Comparison of ENCODE assay signal across 22 cellular contexts in the genomic region with DNA sequence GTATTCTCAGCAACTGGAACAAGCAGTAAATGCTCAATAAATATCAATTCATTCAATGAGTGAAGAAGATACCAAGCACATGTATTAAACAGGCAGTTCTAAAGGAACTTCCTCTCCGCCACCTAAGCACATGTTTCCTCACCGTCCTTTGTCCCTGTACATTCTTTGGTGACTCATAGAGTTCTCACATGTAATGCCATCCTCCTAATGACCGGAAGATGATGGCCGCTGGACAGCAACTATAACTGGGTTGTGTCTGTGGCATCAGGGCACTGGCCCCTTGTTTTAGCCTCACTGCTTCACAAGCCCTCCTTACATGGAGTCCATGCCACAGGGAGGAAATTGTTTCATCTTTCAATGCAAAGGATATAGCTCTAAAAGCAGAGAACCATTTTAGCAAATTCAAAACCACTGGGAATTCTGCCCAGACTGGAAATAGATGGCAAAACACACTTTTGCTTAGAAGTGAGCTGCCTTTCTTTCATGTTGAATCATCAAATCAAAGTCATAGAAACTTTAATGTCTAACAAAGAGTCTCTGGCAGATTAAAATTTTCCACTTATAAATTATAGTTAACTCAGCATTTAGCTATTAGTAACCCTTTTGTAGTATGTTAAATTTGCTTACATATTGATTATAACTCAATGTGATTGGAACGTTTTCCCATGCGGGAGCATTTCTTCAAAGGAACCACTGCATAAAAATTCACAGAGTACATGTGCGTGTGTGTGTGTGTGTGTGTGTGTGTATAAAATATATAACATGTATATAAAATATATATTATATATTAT.
DNase-seq lines count a peak whose midpoint lies in the region; TF ChIP-seq lines count a peak whose summit lies in the region.
"Had no signal": no experiment of that assay in that cellular context is flagged by ENCODE, and none has a peak within 500 bp of the region (broad histone marks: within the 10 kb centered on the region; RNA-seq: fewer than 3 reads in every experiment).

No MANE protein-coding gene starts in this region.

- H3K79me2 ChIP-seq in H9 (ENCODE audit: insufficient read depth, low read length), result no peaks in the 10 kb centered on the region

- H3K36me3 Mint-ChIP-seq in MCF 10A (ENCODE audit: insufficient read depth, unreplicated experiment) (no peaks in the 10 kb centered on the region), H9 (ENCODE audit: insufficient read depth in 1 of 3, low read depth in 3 of 3) (no peaks in the 10 kb centered on the region)
- H3K36me3 Mint-ChIP-seq: immature natural killer cell; natural killer cell treated with Interleukin-12 subunit alpha and Interleukin-12 subunit beta and Interleukin-15 and Interleukin-18, amount 100 ng/mL, for 72 hours; stimulated activated effector memory CD8-positive, alpha-beta T cell treated with anti-CD3 and anti-CD28 coated beads, Interleukin-12 subunit alpha, Interleukin-12 subunit beta, amount 100 ng/mL, for 72 hours had no signal

- H3K27ac ChIP-seq in breast epithelium (no peak overlapping the region), esophagus muscularis mucosa (replicated peaks in 1 of 4) (no peak overlapping the region), H9 (ENCODE audit: insufficient read length, low read depth, low read length) (no peak overlapping the region), colonic mucosa (no peak overlapping the region)
- H3K27ac ChIP-seq: coronary artery, prostate gland, transverse colon had no signal

- H3K9me3 ChIP-seq in breast epithelium (no peaks in the 10 kb centered on the region), esophagus muscularis mucosa (no peaks in the 10 kb centered on the region), H9 (ENCODE audit: control insufficient read depth, low read depth, low read length) (no peaks in the 10 kb centered on the region), colonic mucosa (no peaks in the 10 kb centered on the region)
- H3K9me3 ChIP-seq: prostate gland, transverse colon had no signal

- H2AK5ac ChIP-seq in H9 (ENCODE audit: insufficient read length, low read length), result no peak overlapping the region

- no peak overlapping the region for H2BK20ac ChIP-seq in H9 (ENCODE audit: low read depth, low read length, poor library complexity, severe bottlenecking)

- H3K79me1 ChIP-seq in H9 (ENCODE audit: insufficient read depth, low read depth, low read length, poor library complexity, severe bottlenecking), result no peaks in the 10 kb centered on the region

- H3K9me3 Mint-ChIP-seq in MCF 10A (ENCODE audit: unreplicated experiment) (no peaks in the 10 kb centered on the region), H9 (no peaks in the 10 kb centered on the region)
- H3K9me3 Mint-ChIP-seq: immature natural killer cell; natural killer cell treated with Interleukin-12 subunit alpha and Interleukin-12 subunit beta and Interleukin-15 and Interleukin-18, amount 100 ng/mL, for 72 hours; stimulated activated effector memory CD8-positive, alpha-beta T cell treated with anti-CD3 and anti-CD28 coated beads, Interleukin-12 subunit alpha, Interleukin-12 subunit beta, amount 100 ng/mL, for 72 hours had no signal

- no peaks in the 10 kb centered on the region for H4K20me1 ChIP-seq in H9 (ENCODE audit: control insufficient read depth, insufficient read depth, insufficient read length)

- no peak overlapping the region for H3K18ac ChIP-seq in H9 (ENCODE audit: insufficient read length, low read depth, low read length)

- H3K27me3 ChIP-seq in breast epithelium, result no peaks in the 10 kb centered on the region
- H3K27me3 ChIP-seq in esophagus muscularis mucosa, result no peaks in the 10 kb centered on the region
- H3K27me3 ChIP-seq in H9 (ENCODE audit: insufficient read depth, low read length), result no peaks in the 10 kb centered on the region
- no peaks in the 10 kb centered on the region for H3K27me3 ChIP-seq in colonic mucosa
- H3K27me3 ChIP-seq: transverse colon had no signal

- no peak for TF ChIP-seq POLR2A in breast epithelium (IDR thresholded peaks at IDR 0.05)
- TF ChIP-seq POLR2A in esophagus muscularis mucosa (IDR thresholded peaks at IDR 0.05; ENCODE audit: low read depth), result no peak

- H2BK120ac ChIP-seq in H9 (ENCODE audit: low read depth, low read length, poor library complexity, severe bottlenecking), result no peak overlapping the region

- no peak overlapping the region for H3K14ac ChIP-seq in H9 (ENCODE audit: insufficient read depth, low read length)

- H3K36me3 ChIP-seq in breast epithelium (no peaks in the 10 kb centered on the region), esophagus muscularis mucosa (no peaks in the 10 kb centered on the region), colonic mucosa (no peaks in the 10 kb centered on the region)
- H3K36me3 ChIP-seq: prostate gland, transverse colon had no signal

- H3K4me3 Mint-ChIP-seq in MCF 10A (ENCODE audit: unreplicated experiment) (no peak overlapping the region), H9 (no peak overlapping the region)
- H3K4me3 Mint-ChIP-seq: immature natural killer cell; natural killer cell treated with Interleukin-12 subunit alpha and Interleukin-12 subunit beta and Interleukin-15 and Interleukin-18, amount 100 ng/mL, for 72 hours; stimulated activated effector memory CD8-positive, alpha-beta T cell treated with anti-CD3 and anti-CD28 coated beads, Interleukin-12 subunit alpha, Interleukin-12 subunit beta, amount 100 ng/mL, for 72 hours had no signal

- no peak overlapping the region for H3K4me2 ChIP-seq in H9 (ENCODE audit: insufficient read depth, insufficient read length, low read length)

- H3K27ac Mint-ChIP-seq in MCF 10A (ENCODE audit: low read depth, unreplicated experiment) (no peak overlapping the region), H9 (no peak overlapping the region)
- H3K27ac Mint-ChIP-seq: natural killer cell treated with Interleukin-12 subunit alpha and Interleukin-12 subunit beta and Interleukin-15 and Interleukin-18, amount 100 ng/mL, for 72 hours; stimulated activated effector memory CD8-positive, alpha-beta T cell treated with anti-CD3 and anti-CD28 coated beads, Interleukin-12 subunit alpha, Interleukin-12 subunit beta, amount 100 ng/mL, for 72 hours had no signal

- no peak overlapping the region for H2AFZ ChIP-seq in H9 (ENCODE audit: low read length)

- H3K9ac ChIP-seq in H9 (ENCODE audit: extremely low read depth, insufficient read length, low read length), result no peak overlapping the region
- no peak overlapping the region for H3K9ac ChIP-seq in colonic mucosa (ENCODE audit: low read depth in 2 of 2, low read length in 2 of 2)

- intact Hi-C loops in MCF 10A (cut with micrococcal nuclease) (no loop called here), breast epithelium (cut with DNase I; ENCODE audit: low total_unique reads) (no loop called here), esophagus muscularis mucosa (cut with DNase I) (loop anchor here (10.0 kb wide), 1 partner anchor 117 kb away; no protein-coding TSS in a partner anchor), colonic mucosa (cut with DNase I) (loop anchor here (10.0 kb wide), 1 partner anchor 873 kb away; no protein-coding TSS in a partner anchor)

- H3K4ac ChIP-seq in H9 (ENCODE audit: low read depth, low read length), result no peak overlapping the region

- H3K23me2 ChIP-seq in H9 (ENCODE audit: insufficient read length, low read depth, low read length, poor library complexity, severe bottlenecking), result no peaks in the 10 kb centered on the region

- no peak for TF ChIP-seq CTCF in MCF 10A (IDR thresholded peaks at IDR 0.05; ENCODE audit: unreplicated experiment)
- TF ChIP-seq CTCF in breast epithelium (IDR thresholded peaks at IDR 0.05), result no peak
- no peak for TF ChIP-seq CTCF in esophagus muscularis mucosa (IDR thresholded peaks at IDR 0.05)
- no peak for TF ChIP-seq CTCF in H9 (conservative IDR thresholded peaks at IDR 0.05)
- no peak for TF ChIP-seq CTCF in colonic mucosa (IDR thresholded peaks at IDR 0.05)

- H3K27me3 Mint-ChIP-seq in MCF 10A (ENCODE audit: insufficient read depth, unreplicated experiment), result no peaks in the 10 kb centered on the region
- H3K27me3 Mint-ChIP-seq in H9 (ENCODE audit: low read depth), result no peaks in the 10 kb centered on the region

- no peak overlapping the region for H3T11ph ChIP-seq in H9 (ENCODE audit: low read length)

- H4K91ac ChIP-seq in H9 (ENCODE audit: insufficient read length, low read depth, low read length), result no peak overlapping the region

- 93% methylated on average over 7 of the region's 7 CpGs for WGBS in esophagus muscularis mucosa
- WGBS in H9 (ENCODE audit: extremely low coverage, insufficient read length, low lambda C conversion rate), result no CpG with 5 or more reads among the region's 7 CpGs

- POLR2A ChIA-PET in MCF 10A (lab: Yijun Ruan, JAX), result no interaction called here

- no peak overlapping the region for H2BK12ac ChIP-seq in H9 (ENCODE audit: insufficient read length, low read depth, low read length)

- TF ChIP-seq EP300 in esophagus muscularis mucosa (IDR thresholded peaks at IDR 0.05), result no peak

- CTCF ChIA-PET in MCF 10A (lab: Yijun Ruan, JAX), result interaction anchor here (0.6 to 1.8 kb wide), 3 partner anchors 112 to 480 kb away, joined by 3 to 6 read pairs (median 3); no protein-coding TSS in a partner anchor

- no peak overlapping the region for H3K23ac ChIP-seq in H9 (ENCODE audit: insufficient read length, low read depth, low read length)

- H3K4me1 Mint-ChIP-seq in MCF 10A (ENCODE audit: insufficient read depth, unreplicated experiment) (peaks cover 21% of the 10 kb centered on the region), H9 (peaks cover 14 to 19% of the 10 kb centered on the region in 2 experiments)
- H3K4me1 Mint-ChIP-seq: immature natural killer cell had no signal

- no peak overlapping the region for H2BK15ac ChIP-seq in H9 (ENCODE audit: low read depth, low read length)

- H3K4me1 ChIP-seq in breast epithelium, result no peaks in the 10 kb centered on the region
- H3K4me1 ChIP-seq in esophagus muscularis mucosa, result peaks cover 0 to 12% (median 12%) of the 10 kb centered on the region in 4 donors
- H3K4me1 ChIP-seq in H9 (ENCODE audit: insufficient read depth, low read length), result peaks cover 2% of the 10 kb centered on the region; the same call in 1 of the 2 replicates
- no peaks in the 10 kb centered on the region for H3K4me1 ChIP-seq in colonic mucosa
- H3K4me1 ChIP-seq: prostate gland had no signal

- H3K56ac ChIP-seq in H9 (ENCODE audit: insufficient read length, low read depth, low read length), result no peak overlapping the region

- DNase-seq in MCF 10A (ENCODE audit: unreplicated experiment), result peak; percentile 9
- no peak for DNase-seq in breast epithelium (ENCODE audit: low spot score in 2 of 2)
- DNase-seq in SW480 (ENCODE audit: low spot score), result peak; percentile 36
- peak; percentile 4 for DNase-seq in glomerular visceral epithelial cell (ENCODE audit: extremely low spot score)
- no peak for DNase-seq in putamen (ENCODE audit: low spot score)
- DNase-seq in esophagus muscularis mucosa (ENCODE audit: extremely low spot score), result no peak
- no peak for DNase-seq in H9
- DNase-seq in colonic mucosa, result no peak
- DNase-seq: activated CD4-positive, alpha-beta T cell treated with anti-CD3 and anti-CD28 coated beads, Interleukin-2, amount 50 U/mL, for 1 hour; activated naive CD4-positive, alpha-beta T cell; aorta; DMS79; erythroblast; immature natural killer cell; MV-4-11; NCI-H526; transverse colon had no signal

- H2BK5ac ChIP-seq in H9 (ENCODE audit: insufficient read length, low read length), result no peak overlapping the region

- H3K4me3 ChIP-seq in breast epithelium, result no peak overlapping the region
- H3K4me3 ChIP-seq in esophagus muscularis mucosa, result no peak overlapping the region
- no peak overlapping the region for H3K4me3 ChIP-seq in colonic mucosa
- H3K4me3 ChIP-seq: coronary artery, lung, prostate gland, transverse colon had no signal

- H4K5ac ChIP-seq in H9 (ENCODE audit: insufficient read length, low read depth, low read length), result no peak overlapping the region

- H4K8ac ChIP-seq in H9 (replicated peaks; ENCODE audit: insufficient read length, low read depth, low read length), result no peak overlapping the region

- BruUV-seq in MCF 10A (replicated peaks; lab: Mats Ljungman, UMichigan), result no TSS peak

Comparison
In these comparisons a context has a peak if more than half of its experiments do, and no peak if none do; other contexts are left out.
1. DNase-seq: peak in MCF 10A (single experiment), SW480 (single experiment) and glomerular visceral epithelial cell (single experiment); none in breast epithelium (0 of 2), putamen (single experiment), esophagus muscularis mucosa (single experiment), H9 (single experiment) and colonic mucosa (single experiment).
2. intact Hi-C loops: an anchor here in esophagus muscularis mucosa (10.0 kb wide) and colonic mucosa (10.0 kb wide); none called in MCF 10A and breast epithelium.